Comparison of ENCODE assay signal across 33 cellular contexts in the genomic region with DNA sequence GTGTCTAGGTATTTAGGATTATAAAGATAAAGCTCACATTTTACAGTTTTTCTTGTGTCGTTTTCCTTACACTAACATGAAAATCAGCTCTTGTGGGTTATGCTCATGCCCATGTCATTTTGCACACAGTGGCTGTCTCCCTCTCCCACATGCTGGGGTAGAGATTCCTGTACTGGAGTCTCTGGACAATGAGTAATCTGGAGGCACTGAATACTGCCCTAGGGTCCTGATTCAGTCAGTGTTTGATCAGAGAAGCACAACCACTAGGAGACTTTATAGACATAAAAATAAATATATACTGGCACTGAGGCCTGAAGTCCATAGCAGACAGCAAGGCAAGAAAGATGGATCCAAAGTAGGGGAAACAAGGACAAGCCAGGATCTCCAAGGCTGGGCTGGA.
"Had no signal": no experiment of that assay in that cellular context is flagged by ENCODE, and none has a peak within 500 bp of the region (broad histone marks: within the 10 kb centered on the region; RNA-seq: fewer than 3 reads in every experiment).

No MANE protein-coding gene starts in this region.

- DNase-seq: activated CD4-positive, alpha-beta memory T cell treated with anti-CD3 and anti-CD28 coated beads, Interleukin-2, amount 10 ng/mL, durations not matched to agents 7 days and 5 days; activated CD4-positive, alpha-beta T cell treated with anti-CD3 and anti-CD28 coated beads for 1 hour; activated CD4-positive, alpha-beta T cell treated with anti-CD3 and anti-CD28 coated beads for 48 hours; activated CD4-positive, CD25-positive, alpha-beta regulatory T cell; activated CD8-positive, alpha-beta memory T cell treated with anti-CD3 and anti-CD28 coated beads for 24 hours; activated CD8-positive, alpha-beta memory T cell treated with anti-CD3 and anti-CD28 coated beads, Interleukin-2, amount 10 ng/mL, durations not matched to agents 7 days and 5 days; activated CD8-positive, alpha-beta memory T cell treated with anti-CD3 and anti-CD28 coated beads, Interleukin-2, amount 50 U/mL, for 48 hours; activated effector memory CD4-positive, alpha-beta T cell treated with Interleukin-2 at 50 U/mL for 16 hours; activated naive CD4-positive, alpha-beta T cell treated with anti-CD3 and anti-CD28 coated beads, Interleukin-2, amount 10 ng/mL, durations not matched to agents 7 days and 5 days; activated naive CD8-positive, alpha-beta T cell treated with anti-CD3 and anti-CD28 coated beads, Interleukin-2, amount 50 U/mL, for 24 hours; activated T-cell treated with anti-CD3 and anti-CD28 coated beads, Interleukin-2, amount 50 U/mL, for 48 hours; aorta; brain microvascular endothelial cell; Kasumi-1; KG1; MM.1S; MV-4-11; NCI-H1092; NCI-H1694; NCI-H1930; NCI-H2081 treated with DMSO at 0.1 percent for 48 hours; NCI-H345; NCI-H510A; NCI-H526; NCI-H748 treated with DMSO at 0.1 percent for 48 hours; NK-92 treated with Interleukin-12 subunit alpha and Interleukin-12 subunit beta, amount 100 ng/mL, for 24 hours; PC-9; SHP77; SJCRH30; T1000; WERI-Rb-1 had no signal

- H3K4me1 ChIP-seq: SJCRH30 had no signal

- H3K27ac ChIP-seq: brain microvascular endothelial cell, cardiac muscle cell, PC-9, SJCRH30, SK-N-MC, WERI-Rb-1 had no signal

- H3K36me3 ChIP-seq: brain microvascular endothelial cell, cardiac muscle cell, SJCRH30, WERI-Rb-1 had no signal

- H3K4me2 ChIP-seq: PC-9 had no signal

- H2AFZ ChIP-seq: PC-9 had no signal

- H3K27me3 ChIP-seq: brain microvascular endothelial cell, cardiac muscle cell, SJCRH30 had no signal

- H3K9me3 ChIP-seq: SJCRH30 had no signal

- H3K4me3 ChIP-seq: cardiac muscle cell, PC-9, SJCRH30, SK-N-MC had no signal
